8 cellular contexts compared by ENCODE assay signal in the genomic region with DNA sequence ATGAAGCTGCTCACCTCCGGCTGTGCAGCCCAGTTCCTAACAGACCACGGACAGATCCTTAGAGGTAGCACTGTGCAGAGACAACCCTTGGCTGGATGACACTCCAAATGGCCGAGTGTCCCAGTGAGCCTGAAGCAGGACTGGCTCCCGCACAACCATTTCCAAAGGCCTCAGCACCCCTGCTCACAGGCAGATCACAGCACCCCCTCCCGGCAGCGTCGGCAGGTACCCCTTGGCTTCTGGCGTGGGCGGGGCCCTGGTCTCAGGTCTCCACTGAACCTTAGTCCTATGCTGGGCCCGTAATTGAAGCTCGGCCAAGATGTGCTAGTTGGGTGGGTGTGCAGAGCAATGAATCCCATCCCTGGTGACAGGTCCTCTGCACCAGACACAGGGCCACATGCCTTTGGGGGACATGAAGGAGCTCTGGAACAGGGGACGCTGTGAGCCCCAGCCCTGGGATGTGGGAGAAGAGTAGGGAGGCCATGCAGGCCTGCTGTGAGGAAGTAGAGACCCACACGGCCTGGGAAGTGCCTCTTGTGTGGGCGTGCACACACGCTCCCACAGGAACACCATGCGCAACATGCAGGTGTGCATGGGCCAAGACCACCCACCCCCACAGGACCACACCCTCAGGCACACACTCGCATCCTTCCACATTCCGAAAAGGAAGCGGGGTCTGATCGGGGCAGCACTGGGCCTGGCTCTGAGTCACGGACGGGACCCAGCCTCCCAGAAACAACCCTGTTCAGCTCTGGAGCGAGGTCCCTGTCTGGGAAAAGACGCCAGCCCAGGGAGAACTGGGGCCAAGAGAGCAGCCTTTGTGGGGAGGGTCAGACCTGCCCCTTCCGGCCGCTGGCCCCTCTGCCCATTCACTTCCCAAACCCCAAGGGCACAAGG. TPM values are rescaled to one million over a fixed set of nuclear protein-coding genes. Genes with fewer than 3 reads are reported as not detected.
A peak's percentile ranks its signal among the peaks of the same experiment; 100 is the strongest.
DNase-seq lines count a peak whose midpoint lies in the region; ATAC-seq and TF ChIP-seq lines count a peak whose summit lies in the region.

No MANE protein-coding gene starts in this region.

- H3K9me3 Mint-ChIP-seq in activated naive CD4-positive, alpha-beta T cell treated with anti-CD3 and anti-CD28 coated beads, Interleukin-2, amount 50 U/mL, for 72 hours = no peaks in the 10 kb centered on the region

- peaks cover 18% of the 10 kb centered on the region for H3K4me1 ChIP-seq in SJCRH30

- peak; percentile 81 for TF ChIP-seq CTCF in GM12873 (IDR thresholded peaks at IDR 0.05; ENCODE audit: insufficient read depth, low read depth, low read length, missing control alignments)
- no peak for TF ChIP-seq CTCF in foreskin fibroblast (IDR thresholded peaks at IDR 0.05; ENCODE audit: low read depth, low read length)

- peak; percentile 53 to 71 (median 67) for DNase-seq in T-helper 2 cell
- peak; percentile 74 to 79 for DNase-seq in activated naive CD4-positive, alpha-beta T cell treated with anti-CD3 and anti-CD28 coated beads, Interleukin-2, amount 50 U/mL, for 72 hours (ENCODE audit: low spot score in 2 of 2)
- peak; percentile 74 for DNase-seq in stimulated activated CD4-positive, alpha-beta T cell treated with anti-CD3 and anti-CD28 coated beads, Interleukin-2, amount 100 ng/mL, for 4 hours (ENCODE audit: low read depth)
- no peak for DNase-seq in SJCRH30
- DNase-seq in NCI-H69 (lab: John Stamatoyannopoulos, UW) = no peak
- DNase-seq in NK-92 treated with Interleukin-12 subunit alpha and Interleukin-12 subunit beta, amount 100 ng/mL, for 24 hours (lab: John Stamatoyannopoulos, UW) = no peak
- DNase-seq in foreskin fibroblast = no peak

- H3K9me3 ChIP-seq in SJCRH30 (replicated peaks) = no peaks in the 10 kb centered on the region

- H3K36me3 Mint-ChIP-seq in activated naive CD4-positive, alpha-beta T cell treated with anti-CD3 and anti-CD28 coated beads, Interleukin-2, amount 50 U/mL, for 72 hours = peaks cover 29 to 30% of the 10 kb centered on the region in 2 donors

- H3K4me3 ChIP-seq in SJCRH30 (no peak overlapping the region), foreskin fibroblast (ENCODE audit: low read depth in 1 of 2, low read length in 2 of 2) (no peak overlapping the region)

- H3K27me3 ChIP-seq in SJCRH30 = no peaks in the 10 kb centered on the region

- peak in 1 of 2 donors; percentile 2 for ATAC-seq in activated naive CD4-positive, alpha-beta T cell treated with anti-CD3 and anti-CD28 coated beads, Interleukin-2, amount 50 U/mL, for 72 hours

- H3K27ac ChIP-seq in SJCRH30 = no peak overlapping the region

- peak overlapping the region; percentile 98 to 99 for H3K27ac Mint-ChIP-seq in activated naive CD4-positive, alpha-beta T cell treated with anti-CD3 and anti-CD28 coated beads, Interleukin-2, amount 50 U/mL, for 72 hours

- H3K36me3 ChIP-seq in SJCRH30 = no peaks in the 10 kb centered on the region

RNA-seq across cellular contexts. Expression of gene DUSP2, which starts 2.8 kb away (rescaled TPM):
- 100 to 1,000 TPM; 202 to 218 TPM for total RNA-seq in activated naive CD4-positive, alpha-beta T cell treated with anti-CD3 and anti-CD28 coated beads, Interleukin-2, amount 50 U/mL, for 72 hours
- total RNA-seq in SJCRH30 (2014; rRNA removed; shearing (Covaris generic)) = 0.67 and 1.0 TPM in 2 replicates

RNA-seq across cellular contexts. Expression of gene ASTL, which starts 4.2 kb away (rescaled TPM):
- 1 to 10 TPM in 1 of 2 donors, under 1 TPM in 1; 0.82 to 3.4 TPM for total RNA-seq in activated naive CD4-positive, alpha-beta T cell treated with anti-CD3 and anti-CD28 coated beads, Interleukin-2, amount 50 U/mL, for 72 hours
- total RNA-seq in SJCRH30 (2014; rRNA removed; shearing (Covaris generic)) = not detected in 2 replicates

RNA-seq across cellular contexts. Expression of gene ADRA2B, which starts 26.1 kb away (rescaled TPM):
- under 1 TPM; 0.47 to 0.61 TPM for total RNA-seq in activated naive CD4-positive, alpha-beta T cell treated with anti-CD3 and anti-CD28 coated beads, Interleukin-2, amount 50 U/mL, for 72 hours
- not detected in 2 replicates for total RNA-seq in SJCRH30 (2014; rRNA removed; shearing (Covaris generic))

Comparison
In these comparisons a context has a peak if more than half of its experiments do, and no peak if none do; other contexts are left out.
1. DNase-seq: peak in T-helper 2 cell (5 of 5), activated naive CD4-positive, alpha-beta T cell treated with anti-CD3 and anti-CD28 coated beads, Interleukin-2, amount 50 U/mL, for 72 hours (2 of 2) and stimulated activated CD4-positive, alpha-beta T cell treated with anti-CD3 and anti-CD28 coated beads, Interleukin-2, amount 100 ng/mL, for 4 hours (single experiment); none in SJCRH30 (0 of 2), NCI-H69 (single experiment), NK-92 treated with Interleukin-12 subunit alpha and Interleukin-12 subunit beta, amount 100 ng/mL, for 24 hours (single experiment) and foreskin fibroblast (0 of 2).
2. RNA of gene DUSP2, which starts 2.8 kb away (total RNA-seq): 202 to 218 TPM in activated naive CD4-positive, alpha-beta T cell treated with anti-CD3 and anti-CD28 coated beads, Interleukin-2, amount 50 U/mL, for 72 hours; 0.67 to 1.0 TPM in SJCRH30; every median in the first group is over 100 times any median in the second.